22 cellular contexts compared by ENCODE assay signal in genomic region chr4:37968747-37969146, GRCh38. TPM values are rescaled to one million over a fixed set of nuclear protein-coding genes. Genes with fewer than 3 reads are reported as not detected.
A peak's percentile ranks its signal among the peaks of the same experiment; 100 is the strongest.
DNase-seq lines count a peak whose midpoint lies in the region; ATAC-seq, FAIRE-seq and TF ChIP-seq lines count a peak whose summit lies in the region.
"Had no signal": no experiment of that assay in that cellular context is flagged by ENCODE, and none has a peak within 500 bp of the region (broad histone marks: within the 10 kb centered on the region; RNA-seq: fewer than 3 reads in every experiment).

No MANE protein-coding gene starts in this region.

- no peak overlapping the region for H2BK5ac ChIP-seq in mesendoderm (ENCODE audit: low read length)

- no peak overlapping the region for H4K8ac ChIP-seq in mesendoderm (ENCODE audit: low read depth, low read length)

- no peak for TF ChIP-seq CTCF in transverse colon (IDR thresholded peaks at IDR 0.05)

- intact Hi-C loops in transverse colon (cut with DNase I; ENCODE audit: low total_unique reads) = no loop called here

- H3K4me1 ChIP-seq in mesendoderm (ENCODE audit: control insufficient read depth, low read depth, low read length) (no peaks in the 10 kb centered on the region), transverse colon (peaks cover 8 to 32% (median 10%) of the 10 kb centered on the region in 4 donors)

- no peak for TF ChIP-seq EP300 in transverse colon (IDR thresholded peaks at IDR 0.05; ENCODE audit: low read depth)

- WGBS in mesendoderm (ENCODE audit: extremely low coverage, insufficient coverage, low lambda C conversion rate) = no CpG with 5 or more reads among the region's 3 CpGs
- 60 to 79% methylated on average over 2 to 3 of the region's 3 CpGs for WGBS in transverse colon (ENCODE audit: low coverage in 1 of 2), 2 donors

- no peak for ATAC-seq in T-helper 17 cell
- ATAC-seq: Panc1 had no signal

- H3K9ac ChIP-seq in mesendoderm (ENCODE audit: low read length) = no peak overlapping the region

- no peak overlapping the region for H2BK120ac ChIP-seq in mesendoderm (ENCODE audit: low read depth, low read length)

- H3K18ac ChIP-seq in mesendoderm (ENCODE audit: low read length) = no peak overlapping the region

- H2AK5ac ChIP-seq in mesendoderm (ENCODE audit: low read length) = no peak overlapping the region

- no peak overlapping the region for H2BK15ac ChIP-seq in mesendoderm (replicated peaks; ENCODE audit: low read depth)

- no peaks in the 10 kb centered on the region for H3K27me3 ChIP-seq in mesendoderm (ENCODE audit: insufficient read depth, low read length, poor library complexity)
- no peaks in the 10 kb centered on the region for H3K27me3 ChIP-seq in transverse colon

- no peaks in the 10 kb centered on the region for H3K79me2 ChIP-seq in mesendoderm (ENCODE audit: control insufficient read depth, insufficient read depth, low read length)

- no peaks in the 10 kb centered on the region for H3K36me3 ChIP-seq in mesendoderm (ENCODE audit: control insufficient read depth, insufficient read depth, low read length)
- no peaks in the 10 kb centered on the region for H3K36me3 ChIP-seq in transverse colon

- no peaks in the 10 kb centered on the region for H3K27me3 Mint-ChIP-seq in T-helper 17 cell
- H3K27me3 Mint-ChIP-seq: CD4-positive, alpha-beta memory T cell had no signal

- peak overlapping the region; percentile 34 for H3K23ac ChIP-seq in mesendoderm (ENCODE audit: low read length)

- H3K9me3 ChIP-seq in T-helper 17 cell (ENCODE audit: control insufficient read depth, low read length, poor library complexity, severe bottlenecking) = no peaks in the 10 kb centered on the region
- H3K9me3 ChIP-seq in transverse colon = no peaks in the 10 kb centered on the region

- no peak overlapping the region for H3K27ac ChIP-seq in mesendoderm (ENCODE audit: low read depth, low read length)
- H3K27ac ChIP-seq in transverse colon = peak overlapping the region; percentile 29 to 58 (median 38)
- H3K27ac ChIP-seq: HL-60 had no signal

- in situ Hi-C loops in transverse colon (cut with MboI; ENCODE audit: low pct_ligation_motif_present in 1 of 4, low pct_unique_long_range_greater_than_20kb in 1 of 4, low sequenced_read_pairs in 3 of 4) = no loop called here

- H3K27ac Mint-ChIP-seq in T-helper 17 cell = peak overlapping the region; percentile 39
- H3K27ac Mint-ChIP-seq: CD4-positive, alpha-beta memory T cell had no signal

- H3K4me3 Mint-ChIP-seq in T-helper 17 cell = no peak overlapping the region
- H3K4me3 Mint-ChIP-seq: CD4-positive, alpha-beta memory T cell had no signal

- H3K4ac ChIP-seq in mesendoderm (ENCODE audit: low read depth, low read length) = no peak overlapping the region

- peaks cover 17% of the 10 kb centered on the region for H3K4me1 Mint-ChIP-seq in T-helper 17 cell

- H3K4me3 ChIP-seq in mesendoderm (ENCODE audit: low read length) (no peak overlapping the region), transverse colon (no peak overlapping the region)

- H4K5ac ChIP-seq in mesendoderm (ENCODE audit: low read length) = no peak overlapping the region

- FAIRE-seq in HTR-8/SVneo (lab: Jason Lieb, UNC) = no peak
- FAIRE-seq: D721Med had no signal

- no peak for TF ChIP-seq POLR2A in transverse colon (IDR thresholded peaks at IDR 0.05)

- H3K36me3 Mint-ChIP-seq in T-helper 17 cell (ENCODE audit: low read depth) = no peaks in the 10 kb centered on the region

- H3K56ac ChIP-seq in mesendoderm (ENCODE audit: low read length) = no peak overlapping the region

- H3K79me1 ChIP-seq in mesendoderm (ENCODE audit: low read length) = no peaks in the 10 kb centered on the region

- H3K4me2 ChIP-seq in mesendoderm (ENCODE audit: low read length) = no peak overlapping the region

- peak; percentile 44 for DNase-seq in EH (ENCODE audit: low read depth)
- DNase-seq in T-helper 17 cell = no peak
- no peak for DNase-seq in mesendoderm
- no peak for DNase-seq in transverse colon
- DNase-seq in HTR-8/SVneo (ENCODE audit: insufficient read length, low spot score) = no peak
- DNase-seq in NCI-H1417 treated with DMSO at 0.1 percent for 48 hours (lab: John Stamatoyannopoulos, UW) = no peak
- DNase-seq in SW 1271 (lab: John Stamatoyannopoulos, UW) = no peak
- DNase-seq: CD4-positive, alpha-beta memory T cell; DMS79 treated with DMSO at 0.1 percent for 48 hours; GDM1; GOT3; KBM-7; MM.1S; NCI-H1105 treated with DMSO at 0.1 percent for 48 hours; NCI-H187 treated with DMSO at 0.1 percent for 48 hours; NCI-H2171 treated with DMSO at 0.1 percent for 48 hours; NCI-H510A; NCI-H82; SHP77 had no signal

RNA-seq across cellular contexts. Expression of gene PTTG2, which starts 8.5 kb away (rescaled TPM):
- total RNA-seq in T-helper 17 cell (1 to 10 TPM in 1 of 2 donors, not detected in 1; 1.5 TPM), transverse colon (1 to 10 TPM in 2 of 4 donors, not detected in 2; 2.6 to 3.8 TPM)
- not detected for polyA plus RNA-seq in mesendoderm (2013, experiment 1 of 2)
- polyA plus RNA-seq in mesendoderm (2013, experiment 2 of 2) = not detected
- polyA plus RNA-seq: CD4-positive, alpha-beta memory T cell had no signal
